Comparison of ENCODE assay signal across 8 cellular contexts in the genomic region with DNA sequence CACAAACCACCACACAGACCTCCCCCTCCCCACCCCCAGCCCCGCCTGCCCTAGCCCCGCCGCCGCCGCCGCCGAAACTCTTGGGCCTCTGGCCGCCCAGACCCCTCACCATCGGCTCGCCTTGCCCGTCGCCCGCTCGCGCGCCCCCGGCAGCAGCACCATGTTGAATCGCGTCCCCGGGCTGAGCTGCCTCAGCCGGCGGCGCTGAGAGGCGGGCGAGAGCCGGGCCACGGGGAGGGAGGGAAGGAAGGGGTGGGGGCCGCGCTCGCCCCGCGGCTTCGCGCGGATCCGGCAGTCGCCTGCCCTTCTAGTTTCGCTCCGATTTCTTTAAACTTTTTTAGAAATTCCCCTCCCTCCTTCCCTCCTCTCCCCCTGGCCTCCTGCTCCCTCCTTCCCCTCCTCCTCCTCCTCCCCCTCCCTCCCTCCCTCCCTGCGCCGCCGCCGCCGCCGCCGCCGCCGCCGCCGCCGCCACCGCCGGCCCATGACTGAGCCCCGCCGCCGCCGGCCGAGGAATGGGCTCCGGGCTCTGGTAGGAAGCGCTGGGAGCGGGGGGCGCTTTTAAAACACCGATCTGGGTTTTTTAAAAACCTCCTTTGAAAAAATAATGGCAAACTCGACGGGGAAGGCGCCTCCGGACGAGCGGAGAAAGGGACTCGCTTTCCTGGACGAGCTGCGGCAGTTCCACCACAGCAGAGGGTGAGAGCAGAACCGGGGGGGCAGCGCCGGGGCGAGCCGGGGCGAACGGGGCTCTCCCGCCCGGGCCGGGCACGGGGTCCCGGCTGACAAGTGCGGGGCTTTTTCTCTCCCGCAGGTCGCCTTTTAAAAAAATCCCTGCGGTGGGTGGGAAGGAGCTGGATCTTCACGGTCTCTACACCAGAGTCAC. TPM values are rescaled to one million over a fixed set of nuclear protein-coding genes. Genes with fewer than 3 reads are reported as not detected.
A peak's percentile ranks its signal among the peaks of the same experiment; 100 is the strongest.
DNase-seq lines count a peak whose midpoint lies in the region; ATAC-seq, FAIRE-seq and TF ChIP-seq lines count a peak whose summit lies in the region.

A gene with protein sequence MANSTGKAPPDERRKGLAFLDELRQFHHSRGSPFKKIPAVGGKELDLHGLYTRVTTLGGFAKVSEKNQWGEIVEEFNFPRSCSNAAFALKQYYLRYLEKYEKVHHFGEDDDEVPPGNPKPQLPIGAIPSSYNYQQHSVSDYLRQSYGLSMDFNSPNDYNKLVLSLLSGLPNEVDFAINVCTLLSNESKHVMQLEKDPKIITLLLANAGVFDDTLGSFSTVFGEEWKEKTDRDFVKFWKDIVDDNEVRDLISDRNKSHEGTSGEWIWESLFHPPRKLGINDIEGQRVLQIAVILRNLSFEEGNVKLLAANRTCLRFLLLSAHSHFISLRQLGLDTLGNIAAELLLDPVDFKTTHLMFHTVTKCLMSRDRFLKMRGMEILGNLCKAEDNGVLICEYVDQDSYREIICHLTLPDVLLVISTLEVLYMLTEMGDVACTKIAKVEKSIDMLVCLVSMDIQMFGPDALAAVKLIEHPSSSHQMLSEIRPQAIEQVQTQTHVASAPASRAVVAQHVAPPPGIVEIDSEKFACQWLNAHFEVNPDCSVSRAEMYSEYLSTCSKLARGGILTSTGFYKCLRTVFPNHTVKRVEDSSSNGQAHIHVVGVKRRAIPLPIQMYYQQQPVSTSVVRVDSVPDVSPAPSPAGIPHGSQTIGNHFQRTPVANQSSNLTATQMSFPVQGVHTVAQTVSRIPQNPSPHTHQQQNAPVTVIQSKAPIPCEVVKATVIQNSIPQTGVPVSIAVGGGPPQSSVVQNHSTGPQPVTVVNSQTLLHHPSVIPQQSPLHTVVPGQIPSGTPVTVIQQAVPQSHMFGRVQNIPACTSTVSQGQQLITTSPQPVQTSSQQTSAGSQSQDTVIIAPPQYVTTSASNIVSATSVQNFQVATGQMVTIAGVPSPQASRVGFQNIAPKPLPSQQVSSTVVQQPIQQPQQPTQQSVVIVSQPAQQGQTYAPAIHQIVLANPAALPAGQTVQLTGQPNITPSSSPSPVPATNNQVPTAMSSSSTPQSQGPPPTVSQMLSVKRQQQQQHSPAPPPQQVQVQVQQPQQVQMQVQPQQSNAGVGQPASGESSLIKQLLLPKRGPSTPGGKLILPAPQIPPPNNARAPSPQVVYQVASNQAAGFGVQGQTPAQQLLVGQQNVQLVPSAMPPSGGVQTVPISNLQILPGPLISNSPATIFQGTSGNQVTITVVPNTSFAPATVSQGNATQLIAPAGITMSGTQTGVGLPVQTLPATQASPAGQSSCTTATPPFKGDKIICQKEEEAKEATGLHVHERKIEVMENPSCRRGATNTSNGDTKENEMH (N-terminal part only) (plus strand): TSS at position 474 of the 883 bp plus-strand sequence. CDS start 131 bp downstream, at position 605.

- TF ChIP-seq POLR2A in GM12891 (IDR thresholded peaks at IDR 0.05; ENCODE audit: low read depth, low read length): no peak; the same call in 1 of the 2 replicates
- no peak for TF ChIP-seq POLR2A in spleen (IDR thresholded peaks at IDR 0.05)

- DNase-seq in GM12891 (ENCODE audit: insufficient read length, low spot score) (peak; percentile 27), NCI-H1417 (lab: John Stamatoyannopoulos, UW) (peak; percentile 62 to 93 (median 92)), WTC11 (ENCODE audit: low spot score) (peak; percentile 65), cardiac fibroblast (ENCODE audit: low read depth in 2 of 2) (peak; percentile 67 to 78), iris pigment epithelial cell (ENCODE audit: low read depth) (peak; percentile 74), spleen (peak; percentile 94)

- intact Hi-C loops in spleen (cut with DNase I; ENCODE audit: low total_unique reads): loop anchor here (10.0 kb wide), 1 partner anchor 255 kb away; no protein-coding TSS in a partner anchor

- peaks cover 17% of the 10 kb centered on the region for H3K36me3 Mint-ChIP-seq in WTC11

- WGBS in spleen, 5 donors: 0 to 1% (median 0%) methylated on average over 57 to 89 of the region's 89 CpGs

- H3K27ac Mint-ChIP-seq in WTC11: peak within 1 kb of the TSS; percentile 100

- H3K36me3 ChIP-seq in spleen: no peaks in the 10 kb centered on the region

- no peak for FAIRE-seq in GM12891 (lab: Jason Lieb, UNC)

- H3K9me3 Mint-ChIP-seq in WTC11: no peaks in the 10 kb centered on the region

- H3K4me3 ChIP-seq in cardiac fibroblast (replicated peaks in 1 of 2; ENCODE audit: low read depth in 2 of 2, low read length in 2 of 2) (peak within 1 kb of the TSS; percentile 84 to 89), spleen (peak within 1 kb of the TSS; percentile 61 to 89 (median 75))

- H3K27ac ChIP-seq in spleen: peak within 1 kb of the TSS; percentile 94 to 100 (median 99)

- POLR2A ChIA-PET in WTC11 (lab: Charles Lee): interaction anchor here (1.0 to 1.2 kb wide), 2 partner anchors 185 to 261 kb away, joined by 4 read pairs; a partner anchor contains a TSS

- TF ChIP-seq CTCF in WTC11 (IDR thresholded peaks at IDR 0.05): no peak
- no peak for TF ChIP-seq CTCF in cardiac fibroblast (IDR thresholded peaks at IDR 0.05; ENCODE audit: low read depth, low read length)
- TF ChIP-seq CTCF in spleen (IDR thresholded peaks at IDR 0.05 in 8 of 11, conservative IDR thresholded peaks at IDR 0.05 in 3 of 11): no peak

- ATAC-seq in HG02623 (IDR thresholded peaks at IDR 0.05; ENCODE audit: unreplicated experiment): peak; percentile 10
- ATAC-seq in WTC11: peak; percentile 5
- no peak for ATAC-seq in HG03378 (IDR thresholded peaks at IDR 0.05; ENCODE audit: unreplicated experiment)

- H3K4me3 Mint-ChIP-seq in WTC11: peak within 1 kb of the TSS; percentile 95

- CTCF ChIA-PET in WTC11 (lab: Charles Lee): interaction anchor here (0.6 to 1.3 kb wide), 6 partner anchors 10 to 474 kb away, joined by 3 to 4 read pairs (median 3); no protein-coding TSS in a partner anchor

- H3K4me1 Mint-ChIP-seq in WTC11: peaks cover 28% of the 10 kb centered on the region

- H3K27me3 Mint-ChIP-seq in WTC11 (ENCODE audit: low read depth): no peaks in the 10 kb centered on the region

- no peaks in the 10 kb centered on the region for H3K27me3 ChIP-seq in spleen (replicated peaks in 1 of 7)

- peaks cover 35 to 64% (median 52%) of the 10 kb centered on the region in 6 donors for H3K4me1 ChIP-seq in spleen

- no peaks in the 10 kb centered on the region for H3K9me3 ChIP-seq in spleen

TF ChIP-seq in GM12891, 5 proteins besides CTCF, POLR2A, EP300 and RAD21:
- TF ChIP-seq PAX5 (IDR thresholded peaks at IDR 0.05; ENCODE audit: insufficient read depth, low read length, severe bottlenecking) (no peak), POLR2AphosphoS5 (IDR thresholded peaks at IDR 0.05; ENCODE audit: low read depth, low read length) (no peak; the same call in 1 of the 2 replicates), SPI1 (IDR thresholded peaks at IDR 0.05; ENCODE audit: low read depth, low read length) (no peak), POU2F2 (IDR thresholded peaks at IDR 0.05; ENCODE audit: low read depth, low read length) (no peak), TAF1 (IDR thresholded peaks at IDR 0.05; ENCODE audit: low read depth, low read length) (no peak)
TF ChIP-seq in GM12891: peak in this region for 0.

TF ChIP-seq in WTC11, 78 proteins besides CTCF, POLR2A, EP300 and RAD21:
- TF ChIP-seq FOXP1 (CRISPR knock-in tag; IDR thresholded peaks at IDR 0.05; ENCODE audit: borderline replicate concordance) (0 out of 2 replicates have a peak, but pooled peaks have one; percentile 2), OVOL2 (CRISPR knock-in tag; IDR thresholded peaks at IDR 0.05; ENCODE audit: borderline replicate concordance) (no peak)
- TF ChIP-seq, protein P1, sequence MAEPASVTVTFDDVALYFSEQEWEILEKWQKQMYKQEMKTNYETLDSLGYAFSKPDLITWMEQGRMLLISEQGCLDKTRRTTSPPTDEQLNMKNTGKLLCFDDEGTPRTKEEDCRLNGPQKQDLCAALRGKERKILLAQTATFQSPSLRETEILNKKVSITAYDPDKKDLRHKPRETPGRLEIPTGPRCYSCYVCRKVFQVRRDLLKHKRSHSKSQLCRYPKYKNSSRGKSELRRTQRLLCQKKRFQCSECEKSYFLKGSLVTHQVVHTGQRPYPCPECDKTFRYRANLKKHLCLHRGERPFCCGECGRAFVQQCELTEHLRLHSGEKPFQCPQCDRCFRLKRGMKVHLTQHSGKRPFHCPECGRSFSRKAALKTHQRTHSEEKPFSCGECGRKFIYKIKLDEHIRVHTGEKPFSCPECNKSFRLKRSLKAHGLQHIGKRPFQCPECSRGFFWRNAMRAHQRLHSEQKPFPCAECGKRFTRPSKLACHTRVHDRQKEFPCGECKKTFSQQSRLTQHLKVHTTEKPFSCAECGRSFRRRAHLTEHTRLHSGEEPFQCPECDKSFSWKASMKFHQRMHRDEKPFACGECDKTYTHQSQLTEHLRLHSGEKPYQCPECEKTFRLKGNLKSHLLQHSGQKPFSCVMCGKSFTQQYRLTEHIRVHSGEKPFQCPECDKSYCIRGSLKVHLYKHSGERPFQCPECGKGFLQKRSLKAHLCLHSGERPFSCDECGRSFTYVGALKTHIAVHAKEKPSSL (CRISPR knock-in tag; conservative IDR thresholded peaks at IDR 0.05): no peak

RNA-seq across cellular contexts. Expression of the gene that starts here (rescaled TPM):
- polyA plus RNA-seq in GM12891 (2012; ENCODE audit: low read depth, missing spikeins): 4.7 TPM
- total RNA-seq in WTC11 (2021) (33.9 to 47.0 TPM (median 38.1 TPM) in 3 replicates), spleen (10 to 100 TPM; 31.7 to 59.6 (median 44.2) TPM)
- 1 to 10 TPM; 5.7 to 7.6 (median 6.1) TPM for polyA plus RNA-seq in spleen

Comparison
In these comparisons a context has a peak if more than half of its experiments do, and no peak if none do; other contexts are left out.
1. DNase-seq: peak in every context shown above with its lines; median percentile 94 in spleen; 92 in NCI-H1417; 74 in iris pigment epithelial cell; 72 in cardiac fibroblast; 65 in WTC11; 27 in GM12891.